Comparison of ENCODE assay signal across 17 cellular contexts in the genomic region with DNA sequence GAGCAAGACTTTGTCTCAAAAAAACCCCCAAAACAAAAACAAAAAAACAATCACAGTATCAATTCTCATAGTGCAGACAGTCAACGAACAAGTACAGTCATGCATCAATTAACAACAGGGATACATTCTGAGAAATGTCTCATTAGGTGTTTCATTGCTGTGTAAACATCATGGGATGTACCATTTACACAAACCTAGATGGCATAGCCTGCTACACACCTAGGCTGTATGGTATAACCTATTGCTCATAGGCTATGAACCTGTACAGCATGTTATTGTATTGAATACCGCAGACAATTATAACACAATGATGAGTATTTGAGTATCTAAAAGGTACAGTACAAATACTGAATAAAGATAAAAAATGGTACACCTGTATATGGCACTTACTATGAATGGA.
DNase-seq lines count a peak whose midpoint lies in the region; ATAC-seq and TF ChIP-seq lines count a peak whose summit lies in the region.
"Had no signal": no experiment of that assay in that cellular context is flagged by ENCODE, and none has a peak within 500 bp of the region (broad histone marks: within the 10 kb centered on the region; RNA-seq: fewer than 3 reads in every experiment).

No MANE protein-coding gene starts in this region.

- no peak for TF ChIP-seq CTCF in epithelial cell of esophagus (IDR thresholded peaks at IDR 0.05; ENCODE audit: insufficient read depth, low read depth, low read length, missing control alignments)
- TF ChIP-seq CTCF in transverse colon (IDR thresholded peaks at IDR 0.05), result no peak

- WGBS in transverse colon (ENCODE audit: low coverage in 1 of 2), 2 donors, result 75 to 80% methylated on average over 1 to 2 of the region's 2 CpGs

- H3K4me3 ChIP-seq in epithelial cell of esophagus (ENCODE audit: low read length) (no peak overlapping the region), transverse colon (no peak overlapping the region)
- H3K4me3 ChIP-seq: SJCRH30 had no signal

- H3K36me3 ChIP-seq in transverse colon, result no peaks in the 10 kb centered on the region
- H3K36me3 ChIP-seq: SJCRH30 had no signal

- intact Hi-C loops in transverse colon (cut with DNase I; ENCODE audit: low total_unique reads), result no loop called here

- H3K4me1 ChIP-seq in transverse colon, result no peaks in the 10 kb centered on the region
- H3K4me1 ChIP-seq: SJCRH30 had no signal

- ATAC-seq in HG03565 (IDR thresholded peaks at IDR 0.05; ENCODE audit: unreplicated experiment) (no peak), GM21515 (IDR thresholded peaks at IDR 0.05; ENCODE audit: unreplicated experiment) (no peak)
- ATAC-seq: T-helper 17 cell had no signal

- TF ChIP-seq EP300 in transverse colon (IDR thresholded peaks at IDR 0.05; ENCODE audit: low read depth), result no peak

- H3K27ac ChIP-seq in transverse colon, result no peak overlapping the region
- H3K27ac ChIP-seq: SJCRH30 had no signal

- no peak for TF ChIP-seq POLR2A in transverse colon (IDR thresholded peaks at IDR 0.05)

- in situ Hi-C loops in transverse colon (cut with MboI; ENCODE audit: low pct_ligation_motif_present in 1 of 4, low pct_unique_long_range_greater_than_20kb in 1 of 4, low sequenced_read_pairs in 3 of 4), result no loop called here

- H3K27me3 ChIP-seq in transverse colon, result no peaks in the 10 kb centered on the region
- H3K27me3 ChIP-seq: SJCRH30 had no signal

- DNase-seq in NCI-H2081 (lab: John Stamatoyannopoulos, UW), result peak; percentile 3 to 22
- no peak for DNase-seq in NCI-H2081 treated with DMSO at 0.1 percent for 48 hours (lab: John Stamatoyannopoulos, UW)
- DNase-seq in HPDE6-E6E7 (ENCODE audit: extremely low spot score), result peak; percentile 36
- DNase-seq in NCI-H510A treated with DMSO at 0.1 percent for 48 hours (lab: John Stamatoyannopoulos, UW), result peak; percentile 64
- peak; percentile 95 for DNase-seq in epithelial cell of esophagus (ENCODE audit: low read depth)
- no peak for DNase-seq in transverse colon
- DNase-seq: CD4-positive, alpha-beta T cell; DMS79; GOT3; MM.1S; NCI-H1092; NCI-H2029; NCI-H446; SJCRH30; T-helper 17 cell had no signal

- no peaks in the 10 kb centered on the region for H3K9me3 ChIP-seq in transverse colon
- H3K9me3 ChIP-seq: SJCRH30 had no signal

Comparison
In these comparisons a context has a peak if more than half of its experiments do, and no peak if none do; other contexts are left out.
1. DNase-seq: peak in NCI-H2081 (2 of 2), HPDE6-E6E7 (single experiment), NCI-H510A treated with DMSO at 0.1 percent for 48 hours (single experiment) and epithelial cell of esophagus (single experiment); none in NCI-H2081 treated with DMSO at 0.1 percent for 48 hours (single experiment) and transverse colon (single experiment).